ENCODE assay signal across 8 cellular contexts in genomic region chr12:25052191-25053020, GRCh38.
DNase-seq lines count a peak whose midpoint lies in the region; ATAC-seq, FAIRE-seq and TF ChIP-seq lines count a peak whose summit lies in the region.

No MANE protein-coding gene starts in this region.

- H3K27me3 ChIP-seq in OCI-LY1 (ENCODE audit: insufficient read depth, low read length) (no peaks in the 10 kb centered on the region), stomach (no peaks in the 10 kb centered on the region)

- DNase-seq in activated naive CD4-positive, alpha-beta T cell (lab: John Stamatoyannopoulos, UW): peak; percentile 4 to 39 (median 19)
- DNase-seq in left colon (no peak), stomach (no peak), urothelium cell line (ENCODE audit: low spot score) (no peak), NCI-H524 treated with DMSO at 0.1 percent for 48 hours (lab: John Stamatoyannopoulos, UW) (no peak)

- H3K9me3 ChIP-seq in OCI-LY1 (ENCODE audit: low read length): no peaks in the 10 kb centered on the region
- H3K9me3 ChIP-seq in stomach: peaks cover 0 to 4% (median under 1%) of the 10 kb centered on the region in 4 donors

- H3K36me3 ChIP-seq in OCI-LY1 (ENCODE audit: insufficient read depth, low read length): peaks cover 36% of the 10 kb centered on the region
- no peaks in the 10 kb centered on the region for H3K36me3 ChIP-seq in stomach

- no peak for TF ChIP-seq EP300 in stomach (IDR thresholded peaks at IDR 0.05)

- peak overlapping the region; percentile 84 for H3K4me3 ChIP-seq in OCI-LY1 (ENCODE audit: low read depth, low read length, poor library complexity, severe bottlenecking)
- H3K4me3 ChIP-seq in stomach: peak overlapping the region; percentile 5 to 37 (median 33)

- TF ChIP-seq POLR2A in stomach (IDR thresholded peaks at IDR 0.05): no peak

- ATAC-seq in GM18519 (IDR thresholded peaks at IDR 0.05; ENCODE audit: low FRiP score, unreplicated experiment) (peak; percentile 58), HG02840 (IDR thresholded peaks at IDR 0.05; ENCODE audit: low FRiP score, unreplicated experiment) (peak; percentile 76), left colon (peak; percentile 73)

- no peaks in the 10 kb centered on the region for H3K9me2 ChIP-seq in OCI-LY1 (ENCODE audit: low read depth, low read length)

- H3K4me1 ChIP-seq in OCI-LY1 (ENCODE audit: insufficient read depth, low read length, severe bottlenecking) (peaks cover 34% of the 10 kb centered on the region), stomach (peaks cover 0 to 13% (median 0%) of the 10 kb centered on the region in 4 donors)

- H4K20me1 ChIP-seq in OCI-LY1 (ENCODE audit: insufficient read depth, low read length): no peaks in the 10 kb centered on the region

- peak overlapping the region; percentile 75 for H3K4me2 ChIP-seq in OCI-LY1 (ENCODE audit: low read length)

- FAIRE-seq in urothelium cell line (lab: Jason Lieb, UNC): no peak

- peak overlapping the region; percentile 94 for H3K9ac ChIP-seq in OCI-LY1 (ENCODE audit: low read length)

- H3K79me2 ChIP-seq in OCI-LY1 (ENCODE audit: insufficient read depth, low read length): peaks cover 49% of the 10 kb centered on the region

- H2AFZ ChIP-seq in OCI-LY1 (ENCODE audit: low read length): no peak overlapping the region

- intact Hi-C loops in left colon (cut with DNase I, micrococcal nuclease) (no loop called here), stomach (cut with DNase I; ENCODE audit: low total_unique reads) (no loop called here)

- TF ChIP-seq CTCF in OCI-LY1 (IDR thresholded peaks at IDR 0.05; ENCODE audit: low read length) (no peak), stomach (IDR thresholded peaks at IDR 0.05) (no peak)

- H3K27ac ChIP-seq in OCI-LY1 (ENCODE audit: low read depth, low read length, poor library complexity, severe bottlenecking) (peak overlapping the region; percentile 99), stomach (peak overlapping the region; percentile 40 to 82 (median 64))

- WGBS in stomach, 5 donors: 41 to 53% (median 50%) methylated on average over 13 of the region's 13 CpGs

- no peaks in the 10 kb centered on the region for H3F3A ChIP-seq in OCI-LY1 (ENCODE audit: insufficient read depth, low read length)

Comparison
In these comparisons a context has a peak if more than half of its experiments do, and no peak if none do; other contexts are left out.
1. DNase-seq: peak in activated naive CD4-positive, alpha-beta T cell (4 of 4); none in left colon (0 of 2), stomach (single experiment), urothelium cell line (single experiment) and NCI-H524 treated with DMSO at 0.1 percent for 48 hours (single experiment).
2. Peak in every context shown above with its lines, with median percentiles within 50 percentile points of each other: ATAC-seq.